1 cellular context compared by ENCODE assay signal in genomic region chr19:50896591-50897190, GRCh38.
TF ChIP-seq lines count a peak whose summit lies in the region.

No MANE protein-coding gene starts in this region.

TF ChIP-seq in K562, 482 proteins besides CTCF, POLR2A, EP300 and RAD21 (continued from another document and continues in another):
- TF ChIP-seq FOXP4 (CRISPR knock-in tag; IDR thresholded peaks at IDR 0.05; ENCODE audit: borderline replicate concordance), result 0 out of 2 replicates have a peak, but pooled peaks have one; percentile 69
- TF ChIP-seq FOS (IDR thresholded peaks at IDR 0.05; ENCODE audit: extremely low read depth, insufficient read length), result peak; percentile 66
- no peak for TF ChIP-seq POLR2B (IDR thresholded peaks at IDR 0.05; ENCODE audit: low read depth, partially characterized antibody)
- no peak for TF ChIP-seq ZNF140 (CRISPR knock-in tag; IDR thresholded peaks at IDR 0.05)
- TF ChIP-seq ZNF133 (CRISPR knock-in tag; IDR thresholded peaks at IDR 0.05), result no peak
- no peak for TF ChIP-seq HMGN3 (IDR thresholded peaks at IDR 0.05; ENCODE audit: borderline replicate concordance, extremely low read depth, insufficient read length, low read depth, low read length)
- TF ChIP-seq ZBTB40 (IDR thresholded peaks at IDR 0.05), result no peak
- no peak for TF ChIP-seq ZBTB40 (CRISPR knock-in tag; IDR thresholded peaks at IDR 0.05)
- TF ChIP-seq ZBTB43 (CRISPR knock-in tag; IDR thresholded peaks at IDR 0.05), result no peak
- no peak for TF ChIP-seq ZNF239 (CRISPR knock-in tag; IDR thresholded peaks at IDR 0.05)
- no peak for TF ChIP-seq GTF3C2 (IDR thresholded peaks at IDR 0.05; ENCODE audit: borderline replicate concordance, extremely low read depth, insufficient read length)
- no peak for TF ChIP-seq ZNF124 (CRISPR knock-in tag; IDR thresholded peaks at IDR 0.05)
- TF ChIP-seq PPARD (CRISPR knock-in tag; IDR thresholded peaks at IDR 0.05), result no peak
- peak in 1 of 2 experiments; percentile 43; a peak in 1 of 4 replicates for TF ChIP-seq RCOR1 (IDR thresholded peaks at IDR 0.05; ENCODE audit: borderline replicate concordance in 1 of 2, low read depth in 2 of 2, low read length in 2 of 2)
- TF ChIP-seq ZNF280A (IDR thresholded peaks at IDR 0.05; ENCODE audit: low read depth, partially characterized antibody), result no peak
- no peak for TF ChIP-seq ZNF551 (CRISPR knock-in tag; IDR thresholded peaks at IDR 0.05)
- TF ChIP-seq FOXJ2 (tag; IDR thresholded peaks at IDR 0.05), result peak; percentile 68; the same call in 1 of the 2 replicates
- TF ChIP-seq PHF20 (IDR thresholded peaks at IDR 0.05; ENCODE audit: partially characterized antibody), result peak; percentile 60
- peak; percentile 53; the same call in 1 of the 2 replicates for TF ChIP-seq ARID3A (IDR thresholded peaks at IDR 0.05; ENCODE audit: borderline replicate concordance, low read depth, low read length)
- TF ChIP-seq BHLHE40 (IDR thresholded peaks at IDR 0.05; ENCODE audit: low read length), result peak; percentile 92
- TF ChIP-seq ZNF217 (CRISPR knock-in tag; IDR thresholded peaks at IDR 0.05), result no peak
- no peak; the same call in 1 of the 2 replicates for TF ChIP-seq ZNF395 (CRISPR knock-in tag; IDR thresholded peaks at IDR 0.05)
- no peak for TF ChIP-seq EZH2 (IDR thresholded peaks at IDR 0.05; ENCODE audit: borderline replicate concordance, low read depth, low read length)
- TF ChIP-seq ZNF263 (CRISPR knock-in tag; IDR thresholded peaks at IDR 0.05; ENCODE audit: borderline replicate concordance), result no peak
- TF ChIP-seq CBFA2T2 (conservative IDR thresholded peaks at IDR 0.05), result peak; percentile 67
- no peak for TF ChIP-seq ZKSCAN1 (IDR thresholded peaks at IDR 0.05; ENCODE audit: low read depth, low read length)
- TF ChIP-seq RNF219 (CRISPR knock-in tag; IDR thresholded peaks at IDR 0.05), result no peak
- TF ChIP-seq USF2 (CRISPR knock-in tag; IDR thresholded peaks at IDR 0.05), result peak; percentile 71
- peak; percentile 47; the same call in 1 of the 2 replicates for TF ChIP-seq ZNF589 (CRISPR knock-in tag; IDR thresholded peaks at IDR 0.05; ENCODE audit: low read depth)
- no peak for TF ChIP-seq ZNF778 (CRISPR knock-in tag; IDR thresholded peaks at IDR 0.05)
- peak; percentile 98 for TF ChIP-seq JUND (IDR thresholded peaks at IDR 0.05; ENCODE audit: borderline replicate concordance, low read depth, low read length)
- peak; percentile 99 for TF ChIP-seq JUND (tag; IDR thresholded peaks at IDR 0.05; ENCODE audit: borderline replicate concordance, low read depth, low read length)
- TF ChIP-seq FIP1L1 (IDR thresholded peaks at IDR 0.05; ENCODE audit: low read depth, low read length, poor library complexity, severe bottlenecking), result no peak
